In genomic region chr11:130212431-130212961, GRCh38 we compare ENCODE assay signal across 11 cellular contexts. TPM values are rescaled to one million over a fixed set of nuclear protein-coding genes. Genes with fewer than 3 reads are reported as not detected.
DNase-seq lines count a peak whose midpoint lies in the region; ATAC-seq and TF ChIP-seq lines count a peak whose summit lies in the region.
"Had no signal": no experiment of that assay in that cellular context is flagged by ENCODE, and none has a peak within 500 bp of the region (broad histone marks: within the 10 kb centered on the region; RNA-seq: fewer than 3 reads in every experiment).

No MANE protein-coding gene starts in this region.

- H3K36me3 ChIP-seq in WERI-Rb-1 (no peaks in the 10 kb centered on the region), left lung (peaks cover 0 to 18% of the 10 kb centered on the region in 2 donors)
- H3K36me3 ChIP-seq: SJCRH30 had no signal

- H3K27me3 ChIP-seq in WERI-Rb-1 (ENCODE audit: insufficient read depth, low read depth, severe bottlenecking) (no peaks in the 10 kb centered on the region), left lung (no peaks in the 10 kb centered on the region)

- H3K4me1 ChIP-seq in left lung: peaks cover 0 to 9% of the 10 kb centered on the region in 2 donors
- H3K4me1 ChIP-seq: SJCRH30 had no signal

- DNase-seq in stimulated activated CD4-positive, alpha-beta T cell treated with anti-CD3 and anti-CD28 coated beads, Interleukin-4, amount 100 ng/mL, for 24 hours: peak; percentile 2
- no peak for DNase-seq in stimulated activated CD4-positive, alpha-beta T cell treated with anti-CD3 and anti-CD28 coated beads, Interleukin-2, amount 100 ng/mL, for 48 hours
- DNase-seq in WERI-Rb-1 (peak; percentile 20), left lung (peak in 1 of 2 donors; percentile 30), SK-N-DZ (ENCODE audit: low spot score) (no peak), NCI-H2227 treated with DMSO at 0.1 percent for 48 hours (lab: John Stamatoyannopoulos, UW) (no peak)
- DNase-seq: cortex of kidney, NCI-H2081 treated with DMSO at 0.1 percent for 48 hours had no signal

- H3K9me3 ChIP-seq in WERI-Rb-1 (ENCODE audit: severe bottlenecking): no peaks in the 10 kb centered on the region
- H3K9me3 ChIP-seq in left lung: no peaks in the 10 kb centered on the region
- H3K9me3 ChIP-seq: SJCRH30 had no signal

- TF ChIP-seq CTCF in WERI-Rb-1 (IDR thresholded peaks at IDR 0.05; ENCODE audit: low read depth, low read length) (no peak), left lung (IDR thresholded peaks at IDR 0.05) (no peak)

- H3K27ac ChIP-seq in WERI-Rb-1 (no peak overlapping the region), left lung (no peak overlapping the region)
- H3K27ac ChIP-seq: SJCRH30 had no signal

- 0 out of 2 replicates have a peak overlapping the region, but pooled peaks have one; percentile 5 for H3K4me3 ChIP-seq in WERI-Rb-1 (ENCODE audit: low read depth, low read length)
- H3K4me3 ChIP-seq in left lung: no peak overlapping the region
- H3K4me3 ChIP-seq: SJCRH30 had no signal

- ATAC-seq in left lung (peak; percentile 19), GM21737 (IDR thresholded peaks at IDR 0.05; ENCODE audit: unreplicated experiment) (no peak), GM21423 (IDR thresholded peaks at IDR 0.05; ENCODE audit: unreplicated experiment) (no peak)

- intact Hi-C loops in left lung (cut with DNase I): loop anchor here in 1 of 2 donors (10.0 kb wide), 1 partner anchor 212 kb away; the partner anchor contains the start of gene ADAMTS8

RNA-seq across cellular contexts. Expression of gene ST14, which starts 52.9 kb away (rescaled TPM):
- 100 to 1,000 TPM in 1 of 2 donors, 10 to 100 TPM in 1; 80.6 to 107 TPM for total RNA-seq in left lung
- not detected in 2 replicates for polyA plus RNA-seq in SK-N-DZ (2014; cell fraction: cytosol; rRNA removed)
- 0.42 TPM in 1 of 2 replicates, not detected in the other for polyA plus RNA-seq in SK-N-DZ (2014; cell fraction: nucleus; rRNA removed)

Comparison
In these comparisons a context has a peak if more than half of its experiments do, and no peak if none do; other contexts are left out.
1. DNase-seq: peak in stimulated activated CD4-positive, alpha-beta T cell treated with anti-CD3 and anti-CD28 coated beads, Interleukin-4, amount 100 ng/mL, for 24 hours (single experiment) and WERI-Rb-1 (single experiment); none in stimulated activated CD4-positive, alpha-beta T cell treated with anti-CD3 and anti-CD28 coated beads, Interleukin-2, amount 100 ng/mL, for 48 hours (0 of 2), SK-N-DZ (single experiment) and NCI-H2227 treated with DMSO at 0.1 percent for 48 hours (single experiment).